Comparison of ENCODE assay signal across 8 cellular contexts in genomic region chr13:97028441-97029299, GRCh38. TPM values are rescaled to one million over a fixed set of nuclear protein-coding genes. Genes with fewer than 3 reads are reported as not detected.
DNase-seq lines count a peak whose midpoint lies in the region; ATAC-seq and TF ChIP-seq lines count a peak whose summit lies in the region.

No MANE protein-coding gene starts in this region.

- TF ChIP-seq POLR2A in ovary (IDR thresholded peaks at IDR 0.05), result no peak

- ATAC-seq in HG02885 (IDR thresholded peaks at IDR 0.05; ENCODE audit: poor library complexity, unreplicated experiment) (peak; percentile 73), GM21619 (IDR thresholded peaks at IDR 0.05; ENCODE audit: unreplicated experiment) (no peak)

- H3K4me1 ChIP-seq in NT2/D1 (ENCODE audit: insufficient read depth, insufficient read length) (no peaks in the 10 kb centered on the region), ovary (ENCODE audit: insufficient read depth) (no peaks in the 10 kb centered on the region)

- intact Hi-C loops in ovary (cut with DNase I), result no loop called here

- no peak overlapping the region for H3K27ac ChIP-seq in ovary

- H3K9ac ChIP-seq in NT2/D1 (ENCODE audit: insufficient read length, low read depth), result no peak overlapping the region

- H3K36me3 ChIP-seq in NT2/D1 (ENCODE audit: insufficient read depth, insufficient read length, low read length) (no peaks in the 10 kb centered on the region), ovary (no peaks in the 10 kb centered on the region)

- H3K27me3 ChIP-seq in NT2/D1 (ENCODE audit: insufficient read depth, insufficient read length), result no peaks in the 10 kb centered on the region
- H3K27me3 ChIP-seq in ovary, result no peaks in the 10 kb centered on the region

- no peak overlapping the region for H3K4me3 ChIP-seq in NT2/D1 (ENCODE audit: insufficient read length, low read depth)
- H3K4me3 ChIP-seq in ovary, result no peak overlapping the region

- TF ChIP-seq CTCF in ovary (IDR thresholded peaks at IDR 0.05), result peak; percentile 45 to 62 (median 50)

- H3K9me3 ChIP-seq in NT2/D1 (ENCODE audit: insufficient read depth, low read length) (no peaks in the 10 kb centered on the region), ovary (no peaks in the 10 kb centered on the region)

- TF ChIP-seq EP300 in ovary (IDR thresholded peaks at IDR 0.05), result no peak

- 40 to 42% (median 40%) methylated on average over 12 of the region's 12 CpGs for WGBS in ovary, 3 donors

- peak; percentile 21 for DNase-seq in Daoy (ENCODE audit: low read depth)
- peak; percentile 32 for DNase-seq in NT2/D1 (ENCODE audit: low read depth, low spot score)
- DNase-seq in activated T-cell treated with anti-CD3 and anti-CD28 coated beads, Interleukin-2, amount 50 U/mL, for 48 hours, result peak; percentile 56
- DNase-seq in foreskin melanocyte, result peak; percentile 64
- peak; percentile 8 to 50 (median 44) for DNase-seq in ovary
- no peak for DNase-seq in GDM1 (lab: John Stamatoyannopoulos, UW)

RNA-seq across cellular contexts. Expression of gene OXGR1, which starts 34.4 kb away (rescaled TPM):
- total RNA-seq in Daoy (2014; rRNA removed; shearing (Covaris generic)), result 0.06 TPM in 1 of 2 replicates, not detected in the other
- under 1 TPM in 4 of 7 donors, not detected in 3; 0.08 to 0.57 (median 0.39) TPM for total RNA-seq in ovary
- under 1 TPM; 0.04 to 0.72 TPM for polyA plus RNA-seq in ovary
